ENCODE assay signal across 1 cellular context in genomic region chr11:45391168-45391850, GRCh38.
TF ChIP-seq lines count a peak whose summit lies in the region.

No MANE protein-coding gene starts in this region.

TF ChIP-seq in HepG2, 621 proteins besides CTCF, POLR2A, EP300 and RAD21 (continued from another document and continues in another):
- TF ChIP-seq ARID5B (CRISPR knock-in tag; IDR thresholded peaks at IDR 0.05) = peak; percentile 84
- TF ChIP-seq FLYWCH1 (CRISPR knock-in tag; IDR thresholded peaks at IDR 0.05) = no peak
- peak; percentile 48 for TF ChIP-seq MED8 (CRISPR knock-in tag; IDR thresholded peaks at IDR 0.05; ENCODE audit: insufficient replicate concordance)
- TF ChIP-seq ARNTL (CRISPR knock-in tag; IDR thresholded peaks at IDR 0.05) = peak; percentile 47; the same call in 1 of the 2 replicates
- TF ChIP-seq ZZZ3 (CRISPR knock-in tag; IDR thresholded peaks at IDR 0.05; ENCODE audit: borderline replicate concordance) = no peak
- TF ChIP-seq KAT8 (CRISPR knock-in tag; IDR thresholded peaks at IDR 0.05) = peak; percentile 63
- no peak for TF ChIP-seq SRSF9 (IDR thresholded peaks at IDR 0.05; ENCODE audit: borderline replicate concordance, insufficient read depth, low read depth, low read length, poor library complexity, severe bottlenecking)
- no peak for TF ChIP-seq NFE2 (CRISPR knock-in tag; IDR thresholded peaks at IDR 0.05)
- no peak for TF ChIP-seq DZIP1 (CRISPR knock-in tag; IDR thresholded peaks at IDR 0.05)
- TF ChIP-seq TEAD3 (CRISPR knock-in tag; optimal IDR thresholded peaks at IDR 0.05; ENCODE audit: borderline replicate concordance) = peak; percentile 73
- peak; percentile 58; the same call in 1 of the 2 replicates for TF ChIP-seq CREM (IDR thresholded peaks at IDR 0.05)
- no peak for TF ChIP-seq CREM (CRISPR knock-in tag; IDR thresholded peaks at IDR 0.05)
- TF ChIP-seq MIER3 (CRISPR knock-in tag; IDR thresholded peaks at IDR 0.05; ENCODE audit: borderline replicate concordance) = peak; percentile 90; the same call in 1 of the 2 replicates
- peak; percentile 79; the same call in 1 of the 2 replicates for TF ChIP-seq ZNF878 (CRISPR knock-in tag; IDR thresholded peaks at IDR 0.05)
- peak; percentile 91 for TF ChIP-seq FOXA3 (CRISPR knock-in tag; IDR thresholded peaks at IDR 0.05)
- peak; percentile 88 for TF ChIP-seq BCL6 (CRISPR knock-in tag; IDR thresholded peaks at IDR 0.05)
- no peak for TF ChIP-seq POGK (CRISPR knock-in tag; conservative IDR thresholded peaks at IDR 0.05)
- no peak for TF ChIP-seq SYNCRIP (IDR thresholded peaks at IDR 0.05; ENCODE audit: insufficient read depth, low read depth, low read length)
- TF ChIP-seq CCDC6 (CRISPR knock-in tag; IDR thresholded peaks at IDR 0.05) = no peak
- TF ChIP-seq NONO (IDR thresholded peaks at IDR 0.05) = no peak
- TF ChIP-seq NONO (CRISPR knock-in tag; conservative IDR thresholded peaks at IDR 0.05) = peak; percentile 44; the same call in 1 of the 2 replicates
- TF ChIP-seq NR2F1 (CRISPR knock-in tag; IDR thresholded peaks at IDR 0.05) = peak; percentile 74 to 89
- TF ChIP-seq STAT6 (CRISPR knock-in tag; IDR thresholded peaks at IDR 0.05; ENCODE audit: borderline replicate concordance) = no peak
- TF ChIP-seq DPF2 (CRISPR knock-in tag; IDR thresholded peaks at IDR 0.05; ENCODE audit: borderline replicate concordance, low read depth) = peak; percentile 89
- TF ChIP-seq SOX13 (IDR thresholded peaks at IDR 0.05) = peak; percentile 61
- peak in 1 of 2 experiments; percentile 69; a peak in 2 of 4 replicates for TF ChIP-seq SOX13 (CRISPR knock-in tag; conservative IDR thresholded peaks at IDR 0.05 in 1 of 2, IDR thresholded peaks at IDR 0.05 in 1 of 2)
- 0 out of 2 replicates have a peak, but pooled peaks have one; percentile 19 for TF ChIP-seq ZNF607 (CRISPR knock-in tag; IDR thresholded peaks at IDR 0.05; ENCODE audit: borderline replicate concordance)
- TF ChIP-seq SOX5 (CRISPR knock-in tag; IDR thresholded peaks at IDR 0.05; ENCODE audit: borderline replicate concordance) = peak; percentile 59; the same call in 1 of the 2 replicates
- TF ChIP-seq ZNF598 (CRISPR knock-in tag; IDR thresholded peaks at IDR 0.05; ENCODE audit: borderline replicate concordance) = no peak
- peak; percentile 31; the same call in 1 of the 2 replicates for TF ChIP-seq TBX2 (CRISPR knock-in tag; IDR thresholded peaks at IDR 0.05; ENCODE audit: borderline replicate concordance)
- peak; percentile 64; the same call in 1 of the 2 replicates for TF ChIP-seq HMG20A (CRISPR knock-in tag; IDR thresholded peaks at IDR 0.05; ENCODE audit: borderline replicate concordance)
- TF ChIP-seq ZNF281 (CRISPR knock-in tag; IDR thresholded peaks at IDR 0.05; ENCODE audit: borderline replicate concordance) = peak; percentile 74; the same call in 1 of the 2 replicates
- no peak for TF ChIP-seq ZNF780A (CRISPR knock-in tag; IDR thresholded peaks at IDR 0.05)
- no peak for TF ChIP-seq ETV6 (CRISPR knock-in tag; conservative IDR thresholded peaks at IDR 0.05)
- TF ChIP-seq NFIB (CRISPR knock-in tag; IDR thresholded peaks at IDR 0.05; ENCODE audit: borderline replicate concordance) = no peak
- TF ChIP-seq KDM2A (CRISPR knock-in tag; IDR thresholded peaks at IDR 0.05; ENCODE audit: borderline replicate concordance, low read depth) = no peak; the same call in 1 of the 2 replicates
- no peak for TF ChIP-seq ZNF225 (CRISPR knock-in tag; IDR thresholded peaks at IDR 0.05)
- TF ChIP-seq TEF (CRISPR knock-in tag; IDR thresholded peaks at IDR 0.05) = no peak
- TF ChIP-seq GABPA (IDR thresholded peaks at IDR 0.05; ENCODE audit: low read depth, low read length) = no peak
- TF ChIP-seq GABPA (CRISPR knock-in tag; IDR thresholded peaks at IDR 0.05; ENCODE audit: low read depth) = 0 out of 2 replicates have a peak, but pooled peaks have one; percentile 48
- TF ChIP-seq MAX (IDR thresholded peaks at IDR 0.05) = 0 out of 2 replicates have a peak, but pooled peaks have one; percentile 27
- peak; percentile 60; the same call in 1 of the 2 replicates for TF ChIP-seq FOXK1 (CRISPR knock-in tag; IDR thresholded peaks at IDR 0.05; ENCODE audit: borderline replicate concordance, low read depth)
- TF ChIP-seq KDM1A (CRISPR knock-in tag; IDR thresholded peaks at IDR 0.05) = 0 out of 2 replicates have a peak, but pooled peaks have one; percentile 42
- no peak for TF ChIP-seq ZNF333 (CRISPR knock-in tag; IDR thresholded peaks at IDR 0.05; ENCODE audit: borderline replicate concordance)
- TF ChIP-seq GABPB1 (CRISPR knock-in tag; IDR thresholded peaks at IDR 0.05) = no peak; the same call in 1 of the 2 replicates
- TF ChIP-seq ZNF382 (CRISPR knock-in tag; IDR thresholded peaks at IDR 0.05; ENCODE audit: borderline replicate concordance) = no peak
- TF ChIP-seq ZNF331 (CRISPR knock-in tag; IDR thresholded peaks at IDR 0.05) = no peak
- no peak for TF ChIP-seq ZBTB4 (CRISPR knock-in tag; IDR thresholded peaks at IDR 0.05; ENCODE audit: borderline replicate concordance)
- no peak for TF ChIP-seq NCOA5 (CRISPR knock-in tag; IDR thresholded peaks at IDR 0.05)
